In the genomic region with DNA sequence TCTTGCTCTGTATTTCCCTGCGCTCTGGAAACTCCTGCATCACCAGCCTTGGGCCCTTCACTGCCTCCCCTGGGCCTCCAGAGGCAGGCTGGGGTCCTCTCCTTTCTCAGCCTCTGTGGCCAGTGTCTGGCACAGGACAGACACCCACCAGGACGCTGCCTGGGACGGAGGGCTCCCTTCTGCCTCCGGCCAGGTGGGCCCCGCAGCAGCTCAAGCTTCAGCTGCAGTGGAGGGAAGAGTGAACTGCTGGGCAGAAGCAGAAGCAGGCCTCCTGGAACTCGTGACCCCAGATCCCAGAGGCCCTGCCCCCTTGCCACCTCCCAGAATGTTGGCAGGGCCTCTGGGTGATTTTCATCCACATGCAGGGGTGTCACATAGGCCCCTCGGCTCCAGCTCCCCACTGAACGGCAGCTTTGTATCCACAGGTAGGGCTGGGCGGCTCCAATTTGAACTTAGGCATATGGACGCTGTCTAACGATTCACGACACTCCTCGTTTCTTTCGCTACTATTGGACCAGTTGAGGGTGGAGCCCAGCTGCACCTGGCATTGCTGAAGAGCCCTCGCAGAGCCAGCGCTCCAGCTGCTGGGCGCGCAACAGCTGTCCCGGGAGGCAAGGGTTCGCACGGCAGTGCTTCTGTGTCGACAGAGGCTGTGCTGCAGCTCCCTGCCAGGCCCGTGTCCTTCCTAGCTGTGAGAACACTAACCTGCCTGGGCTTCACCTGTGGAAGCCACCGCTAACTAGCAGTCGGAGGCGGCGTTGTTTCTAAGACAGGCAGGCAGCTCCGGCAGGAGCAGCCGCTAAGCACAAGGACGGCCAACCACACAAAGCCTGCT, we compare ENCODE assay signal across 1 cellular context.
A peak's percentile ranks its signal among the peaks of the same experiment; 100 is the strongest.
TF ChIP-seq lines count a peak whose summit lies in the region.

No MANE protein-coding gene starts in this region.

TF ChIP-seq in GM12878, 131 proteins besides CTCF, POLR2A, EP300 and RAD21 (continued from another document):
- TF ChIP-seq, protein P1, sequence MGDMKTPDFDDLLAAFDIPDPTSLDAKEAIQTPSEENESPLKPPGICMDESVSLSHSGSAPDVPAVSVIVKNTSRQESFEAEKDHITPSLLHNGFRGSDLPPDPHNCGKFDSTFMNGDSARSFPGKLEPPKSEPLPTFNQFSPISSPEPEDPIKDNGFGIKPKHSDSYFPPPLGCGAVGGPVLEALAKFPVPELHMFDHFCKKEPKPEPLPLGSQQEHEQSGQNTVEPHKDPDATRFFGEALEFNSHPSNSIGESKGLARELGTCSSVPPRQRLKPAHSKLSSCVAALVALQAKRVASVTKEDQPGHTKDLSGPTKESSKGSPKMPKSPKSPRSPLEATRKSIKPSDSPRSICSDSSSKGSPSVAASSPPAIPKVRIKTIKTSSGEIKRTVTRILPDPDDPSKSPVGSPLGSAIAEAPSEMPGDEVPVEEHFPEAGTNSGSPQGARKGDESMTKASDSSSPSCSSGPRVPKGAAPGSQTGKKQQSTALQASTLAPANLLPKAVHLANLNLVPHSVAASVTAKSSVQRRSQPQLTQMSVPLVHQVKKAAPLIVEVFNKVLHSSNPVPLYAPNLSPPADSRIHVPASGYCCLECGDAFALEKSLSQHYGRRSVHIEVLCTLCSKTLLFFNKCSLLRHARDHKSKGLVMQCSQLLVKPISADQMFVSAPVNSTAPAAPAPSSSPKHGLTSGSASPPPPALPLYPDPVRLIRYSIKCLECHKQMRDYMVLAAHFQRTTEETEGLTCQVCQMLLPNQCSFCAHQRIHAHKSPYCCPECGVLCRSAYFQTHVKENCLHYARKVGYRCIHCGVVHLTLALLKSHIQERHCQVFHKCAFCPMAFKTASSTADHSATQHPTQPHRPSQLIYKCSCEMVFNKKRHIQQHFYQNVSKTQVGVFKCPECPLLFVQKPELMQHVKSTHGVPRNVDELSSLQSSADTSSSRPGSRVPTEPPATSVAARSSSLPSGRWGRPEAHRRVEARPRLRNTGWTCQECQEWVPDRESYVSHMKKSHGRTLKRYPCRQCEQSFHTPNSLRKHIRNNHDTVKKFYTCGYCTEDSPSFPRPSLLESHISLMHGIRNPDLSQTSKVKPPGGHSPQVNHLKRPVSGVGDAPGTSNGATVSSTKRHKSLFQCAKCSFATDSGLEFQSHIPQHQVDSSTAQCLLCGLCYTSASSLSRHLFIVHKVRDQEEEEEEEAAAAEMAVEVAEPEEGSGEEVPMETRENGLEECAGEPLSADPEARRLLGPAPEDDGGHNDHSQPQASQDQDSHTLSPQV (IDR thresholded peaks at IDR 0.05): no peak
- TF ChIP-seq JUNB (IDR thresholded peaks at IDR 0.05): no peak
- 0 out of 3 replicates have a peak, but pooled peaks of 1 of the 2 experiments have one; percentile 3 for TF ChIP-seq EGR1 (IDR thresholded peaks at IDR 0.05; ENCODE audit: borderline replicate concordance in 1 of 2, low read depth in 2 of 2, low read length in 2 of 2)
- no peak for TF ChIP-seq CBX5 (IDR thresholded peaks at IDR 0.05; ENCODE audit: low read depth)
- TF ChIP-seq TCF12 (IDR thresholded peaks at IDR 0.05; ENCODE audit: low read depth, low read length): peak; percentile 90; the same call in 1 of the 2 replicates
- no peak for TF ChIP-seq NR2C2 (IDR thresholded peaks at IDR 0.05; ENCODE audit: borderline replicate concordance, control insufficient read depth, insufficient read length, low read depth)
- TF ChIP-seq, protein P2, sequence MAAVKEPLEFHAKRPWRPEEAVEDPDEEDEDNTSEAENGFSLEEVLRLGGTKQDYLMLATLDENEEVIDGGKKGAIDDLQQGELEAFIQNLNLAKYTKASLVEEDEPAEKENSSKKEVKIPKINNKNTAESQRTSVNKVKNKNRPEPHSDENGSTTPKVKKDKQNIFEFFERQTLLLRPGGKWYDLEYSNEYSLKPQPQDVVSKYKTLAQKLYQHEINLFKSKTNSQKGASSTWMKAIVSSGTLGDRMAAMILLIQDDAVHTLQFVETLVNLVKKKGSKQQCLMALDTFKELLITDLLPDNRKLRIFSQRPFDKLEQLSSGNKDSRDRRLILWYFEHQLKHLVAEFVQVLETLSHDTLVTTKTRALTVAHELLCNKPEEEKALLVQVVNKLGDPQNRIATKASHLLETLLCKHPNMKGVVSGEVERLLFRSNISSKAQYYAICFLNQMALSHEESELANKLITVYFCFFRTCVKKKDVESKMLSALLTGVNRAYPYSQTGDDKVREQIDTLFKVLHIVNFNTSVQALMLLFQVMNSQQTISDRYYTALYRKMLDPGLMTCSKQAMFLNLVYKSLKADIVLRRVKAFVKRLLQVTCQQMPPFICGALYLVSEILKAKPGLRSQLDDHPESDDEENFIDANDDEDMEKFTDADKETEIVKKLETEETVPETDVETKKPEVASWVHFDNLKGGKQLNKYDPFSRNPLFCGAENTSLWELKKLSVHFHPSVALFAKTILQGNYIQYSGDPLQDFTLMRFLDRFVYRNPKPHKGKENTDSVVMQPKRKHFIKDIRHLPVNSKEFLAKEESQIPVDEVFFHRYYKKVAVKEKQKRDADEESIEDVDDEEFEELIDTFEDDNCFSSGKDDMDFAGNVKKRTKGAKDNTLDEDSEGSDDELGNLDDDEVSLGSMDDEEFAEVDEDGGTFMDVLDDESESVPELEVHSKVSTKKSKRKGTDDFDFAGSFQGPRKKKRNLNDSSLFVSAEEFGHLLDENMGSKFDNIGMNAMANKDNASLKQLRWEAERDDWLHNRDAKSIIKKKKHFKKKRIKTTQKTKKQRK (IDR thresholded peaks at IDR 0.05; ENCODE audit: low read depth, low read length): no peak
- TF ChIP-seq SRF (IDR thresholded peaks at IDR 0.05; ENCODE audit: low read depth in 2 of 2, low read length in 2 of 2): no peak
- TF ChIP-seq ATF7 (IDR thresholded peaks at IDR 0.05; ENCODE audit: low read depth): no peak
- TF ChIP-seq, protein P3, sequence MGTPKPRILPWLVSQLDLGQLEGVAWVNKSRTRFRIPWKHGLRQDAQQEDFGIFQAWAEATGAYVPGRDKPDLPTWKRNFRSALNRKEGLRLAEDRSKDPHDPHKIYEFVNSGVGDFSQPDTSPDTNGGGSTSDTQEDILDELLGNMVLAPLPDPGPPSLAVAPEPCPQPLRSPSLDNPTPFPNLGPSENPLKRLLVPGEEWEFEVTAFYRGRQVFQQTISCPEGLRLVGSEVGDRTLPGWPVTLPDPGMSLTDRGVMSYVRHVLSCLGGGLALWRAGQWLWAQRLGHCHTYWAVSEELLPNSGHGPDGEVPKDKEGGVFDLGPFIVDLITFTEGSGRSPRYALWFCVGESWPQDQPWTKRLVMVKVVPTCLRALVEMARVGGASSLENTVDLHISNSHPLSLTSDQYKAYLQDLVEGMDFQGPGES (IDR thresholded peaks at IDR 0.05): no peak
- TF ChIP-seq MXI1 (IDR thresholded peaks at IDR 0.05; ENCODE audit: low read depth, low read length): no peak
- TF ChIP-seq RAD51 (IDR thresholded peaks at IDR 0.05): no peak
- TF ChIP-seq, protein P4, sequence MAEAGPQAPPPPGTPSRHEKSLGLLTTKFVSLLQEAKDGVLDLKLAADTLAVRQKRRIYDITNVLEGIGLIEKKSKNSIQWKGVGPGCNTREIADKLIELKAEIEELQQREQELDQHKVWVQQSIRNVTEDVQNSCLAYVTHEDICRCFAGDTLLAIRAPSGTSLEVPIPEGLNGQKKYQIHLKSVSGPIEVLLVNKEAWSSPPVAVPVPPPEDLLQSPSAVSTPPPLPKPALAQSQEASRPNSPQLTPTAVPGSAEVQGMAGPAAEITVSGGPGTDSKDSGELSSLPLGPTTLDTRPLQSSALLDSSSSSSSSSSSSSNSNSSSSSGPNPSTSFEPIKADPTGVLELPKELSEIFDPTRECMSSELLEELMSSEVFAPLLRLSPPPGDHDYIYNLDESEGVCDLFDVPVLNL (IDR thresholded peaks at IDR 0.05; ENCODE audit: low read depth, low read length): no peak
- TF ChIP-seq POLR2AphosphoS5 (IDR thresholded peaks at IDR 0.05; ENCODE audit: low read length): peak; percentile 38; the same call in 1 of the 2 replicates
- TF ChIP-seq GABPA (IDR thresholded peaks at IDR 0.05; ENCODE audit: low read depth): no peak
